3 cellular contexts compared by ENCODE assay signal in the genomic region with DNA sequence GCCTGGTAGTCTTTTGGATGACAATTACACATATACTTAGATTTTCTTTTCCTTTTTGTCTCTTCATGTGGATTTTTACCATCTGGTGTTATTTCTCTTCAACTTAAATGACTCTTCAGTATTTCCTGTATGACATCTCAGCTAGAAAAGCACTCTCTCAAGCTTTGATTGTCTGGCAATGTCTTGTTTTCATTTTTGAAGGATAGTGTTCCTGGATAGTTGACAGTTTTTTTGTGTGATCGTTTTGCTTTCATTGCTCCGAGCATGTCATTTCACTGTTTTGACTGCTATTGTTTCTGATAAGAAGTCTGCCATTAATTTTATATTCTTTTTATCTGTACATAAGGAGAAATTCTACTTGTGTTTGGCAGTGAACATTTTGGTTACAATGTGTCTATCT.
"Had no signal": no experiment of that assay in that cellular context is flagged by ENCODE, and none has a peak within 500 bp of the region (broad histone marks: within the 10 kb centered on the region; RNA-seq: fewer than 3 reads in every experiment).

No MANE protein-coding gene starts in this region.

- DNase-seq: GDM1, GF-D8 had no signal

- H3K4me3 ChIP-seq: GM12878 had no signal

- ATAC-seq: GM12878 had no signal
